ENCODE assay signal across 26 cellular contexts in genomic region chr22:19793161-19793560, GRCh38. TPM values are rescaled to one million over a fixed set of nuclear protein-coding genes. Genes with fewer than 3 reads are reported as not detected.
"Had no signal": no experiment of that assay in that cellular context is flagged by ENCODE, and none has a peak within 500 bp of the region (broad histone marks: within the 10 kb centered on the region; RNA-seq: fewer than 3 reads in every experiment).

No MANE protein-coding gene starts in this region.

- FAIRE-seq: small intestine had no signal

- H3K4me3 ChIP-seq: neural progenitor cell, ovary, psoas muscle, right lobe of liver, sigmoid colon, stomach, thoracic aorta, thyroid gland, tibial nerve, upper lobe of left lung, vagina had no signal

- H3K4me2 ChIP-seq: neural progenitor cell had no signal

- H3K4me1 ChIP-seq: neural progenitor cell, parathyroid adenoma, psoas muscle, right lobe of liver, sigmoid colon, stomach, thyroid gland, upper lobe of left lung had no signal

- H3K27ac ChIP-seq: neural progenitor cell, ovary, parathyroid adenoma, psoas muscle, right lobe of liver, sigmoid colon, stomach, thoracic aorta, thyroid gland, tibial nerve, upper lobe of left lung, vagina had no signal

- ATAC-seq: natural killer cell; psoas muscle; right cardiac atrium; right lobe of liver; stimulated activated effector memory CD8-positive, alpha-beta T cell treated with anti-CD3 and anti-CD28 coated beads, Interleukin-12 subunit alpha, Interleukin-12 subunit beta, amount 100 ng/mL, for 72 hours; stimulated activated naive B cell treated with anti-CD40 and anti-IgM and Interleukin-4, amounts not matched to agents 10 μg/mL and 1 μg/mL and 100 μg/mL, for 72 hours had no signal

- H2AFZ ChIP-seq: neural progenitor cell, parathyroid adenoma had no signal

- H3K9me3 ChIP-seq: ovary, psoas muscle, right lobe of liver, sigmoid colon, thyroid gland, vagina had no signal

- H3K79me2 ChIP-seq: parathyroid adenoma had no signal

- DNase-seq: natural killer cell; occipital lobe; ovary; sigmoid colon; small intestine; stimulated activated CD4-positive, alpha-beta T cell treated with anti-CD3 and anti-CD28 coated beads, Interleukin-15, amount 100 ng/mL, for 24 hours; stimulated activated CD4-positive, alpha-beta T cell treated with anti-CD3 and anti-CD28 coated beads, Interleukin-2, amount 100 ng/mL, for 24 hours; stimulated activated CD4-positive, alpha-beta T cell treated with anti-CD3 and anti-CD28 coated beads, Interleukin-2, amount 100 ng/mL, for 48 hours; stimulated activated CD4-positive, alpha-beta T cell treated with anti-CD3 and anti-CD28 coated beads, Interleukin-4, amount 100 ng/mL, for 24 hours; stimulated activated naive B cell treated with anti-CD40 and anti-IgM and Interleukin-4, amounts not matched to agents 10 μg/mL and 1 μg/mL and 100 μg/mL, for 72 hours; stimulated activated naive CD4-positive, alpha-beta T cell treated with Interleukin-2 at 50 U/mL for 16 hours; stomach; thyroid gland; upper lobe of left lung had no signal

- H3K9ac ChIP-seq: neural progenitor cell, parathyroid adenoma had no signal

- H3K36me3 ChIP-seq: neural progenitor cell, ovary, right lobe of liver, thyroid gland, upper lobe of left lung, vagina had no signal

- H3K27me3 ChIP-seq: neural progenitor cell, ovary, right lobe of liver, sigmoid colon, stomach, thyroid gland, tibial nerve, upper lobe of left lung, vagina had no signal

RNA-seq across cellular contexts. Expression of gene TBX1, which starts 32.6 kb away (rescaled TPM):
- total RNA-seq: osteoblast, temporal lobe had no signal
- polyA plus RNA-seq: neural cell had no signal
